ENCODE assay signal across 1 cellular context in the genomic region with DNA sequence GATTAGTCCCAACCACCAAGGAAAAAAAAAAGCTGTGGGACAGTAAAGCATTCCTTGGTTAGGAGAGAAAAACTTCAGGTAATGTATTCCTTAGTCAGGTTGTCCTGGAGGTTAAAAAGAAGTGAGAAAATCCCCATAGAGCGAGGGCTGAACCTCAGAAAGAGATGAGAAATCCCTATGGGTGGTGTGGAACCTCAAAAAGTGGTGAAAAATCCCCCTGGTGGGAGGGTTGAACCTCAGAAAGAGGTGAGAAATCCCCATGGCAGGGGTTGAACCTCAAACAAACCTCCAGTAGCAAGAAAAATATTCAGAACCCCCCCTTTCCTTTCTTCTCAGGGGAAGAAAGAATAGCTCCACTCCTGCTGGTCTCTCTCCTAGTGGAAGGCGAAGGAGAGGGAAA.
TF ChIP-seq lines count a peak whose summit lies in the region.

No MANE protein-coding gene starts in this region.

TF ChIP-seq in H1, 55 proteins besides CTCF, POLR2A, EP300 and RAD21 (continued from another document):
- TF ChIP-seq EZH2 (IDR thresholded peaks at IDR 0.05; ENCODE audit: low read depth, low read length, severe bottlenecking), result no peak
